ENCODE assay signal across 8 cellular contexts in genomic region chr17:75109407-75110236, GRCh38. TPM values are rescaled to one million over a fixed set of nuclear protein-coding genes. Genes with fewer than 3 reads are reported as not detected.
A peak's percentile ranks its signal among the peaks of the same experiment; 100 is the strongest.
DNase-seq lines count a peak whose midpoint lies in the region; ATAC-seq and TF ChIP-seq lines count a peak whose summit lies in the region.

TSS of gene ARMC7 (plus strand) at chr17:75109969. CDS start at chr17:75110289, 320 bp downstream.

- H3K4me2 ChIP-seq in IMR-90 (ENCODE audit: low read depth, low read length) (peak within 1 kb of the TSS; percentile 94), OCI-LY7 (ENCODE audit: low read length) (peak within 1 kb of the TSS; percentile 88)

- WGBS in IMR-90 (ENCODE audit: extremely low coverage in 2 of 2, insufficient read length in 1 of 2), 2 experiments, result 1% methylated on average over 35 of the region's 68 CpGs; no CpG with 5 or more reads in 1 of the 2 experiments

- no peak within 1 kb of the TSS for H2BK15ac ChIP-seq in IMR-90 (ENCODE audit: low read depth, low read length)

- H3K9me3 ChIP-seq in IMR-90 (ENCODE audit: control insufficient read depth, insufficient read depth, low read length) (no peaks in the 10 kb centered on the region), OCI-LY7 (ENCODE audit: low read length) (no peaks in the 10 kb centered on the region), muscle layer of colon (ENCODE audit: low read length) (no peaks in the 10 kb centered on the region)

- peak within 1 kb of the TSS; percentile 57; the same call in 1 of the 2 replicates for H2AK5ac ChIP-seq in IMR-90 (ENCODE audit: low read depth, low read length)

- H3K9me2 ChIP-seq in OCI-LY7 (ENCODE audit: insufficient read depth, low read length), result no peaks in the 10 kb centered on the region

- H4K8ac ChIP-seq in IMR-90 (ENCODE audit: low read depth in 2 of 2, low read length in 2 of 2), result peak within 1 kb of the TSS; percentile 96 to 98

- peak within 1 kb of the TSS; percentile 94 for H3K27ac Mint-ChIP-seq in Calu3 (ENCODE audit: unreplicated experiment)

- peak within 1 kb of the TSS; percentile 73 for H4K91ac ChIP-seq in IMR-90 (ENCODE audit: insufficient read depth, low read depth, low read length)

- H3K4me1 Mint-ChIP-seq in Calu3 (ENCODE audit: low read depth, unreplicated experiment), result peaks cover 33% of the 10 kb centered on the region

- CTCF ChIA-PET in Calu3 (lab: Charles Lee), result interaction anchor here (0.6 to 1.5 kb wide), 9 partner anchors 11 to 241 kb away, joined by 3 to 6 read pairs (median 4); partner anchors contain the start of gene MRPL58
- CTCF ChIA-PET in IMR-90 (lab: Yijun Ruan, JAX), result interaction anchor here (1.0 kb wide), 1 partner anchor 50 kb away, joined by 3 read pairs; no protein-coding TSS in a partner anchor
- CTCF ChIA-PET in OCI-LY7 (lab: Charles Lee; ENCODE audit: unreplicated experiment), result interaction anchor here (1.4 kb wide), 1 partner anchor 21 kb away, joined by 6 read pairs; no protein-coding TSS in a partner anchor

- H4K20me1 ChIP-seq in IMR-90 (ENCODE audit: insufficient read depth, low read length), result no peaks in the 10 kb centered on the region
- H4K20me1 ChIP-seq in OCI-LY7 (ENCODE audit: insufficient read depth, low read length), result no peaks in the 10 kb centered on the region

- H2AFZ ChIP-seq in IMR-90 (replicated peaks; ENCODE audit: low read length, poor library complexity), result peak within 1 kb of the TSS; percentile 91
- peak within 1 kb of the TSS; percentile 94 for H2AFZ ChIP-seq in OCI-LY7 (ENCODE audit: low read length)

- DNase-seq in Calu3, result peak; percentile 95
- DNase-seq in IMR-90, result peak; percentile 77
- peak; percentile 96 for DNase-seq in OCI-LY7 (ENCODE audit: low spot score)
- peak; percentile 89 for DNase-seq in activated T-cell treated with anti-CD3 and anti-CD28 coated beads for 24 hours (ENCODE audit: low read depth)
- peak; percentile 83 to 89 for DNase-seq in erythroblast (lab: John Stamatoyannopoulos, UW)
- DNase-seq in stimulated activated CD8-positive, alpha-beta memory T cell treated with anti-CD3 and anti-CD28 coated beads, Interleukin-7, amount 100 ng/mL, for 1 hour (ENCODE audit: low read depth in 2 of 2), result peak; percentile 83 to 86

- no peak within 1 kb of the TSS for H2BK20ac ChIP-seq in IMR-90 (ENCODE audit: low read depth, low read length)

- dilution Hi-C loops in IMR-90 (cut with HindIII; ENCODE audit: low sequenced_read_pairs, unreplicated experiment), result no loop called here

- BruUV-seq in Calu3 (replicated peaks; lab: Mats Ljungman, UMichigan), result TSS peak; percentile 84
- no TSS peak for BruUV-seq in IMR-90 (replicated peaks; lab: Mats Ljungman, UMichigan)
- no TSS peak for BruUV-seq in OCI-LY7 (replicated peaks; lab: Mats Ljungman, UMichigan)

- no peak within 1 kb of the TSS for H2BK5ac ChIP-seq in IMR-90 (ENCODE audit: low read depth, low read length, poor library complexity, severe bottlenecking)

- H4K5ac ChIP-seq in IMR-90 (ENCODE audit: low read depth, low read length), result peak within 1 kb of the TSS; percentile 76

- H3K18ac ChIP-seq in IMR-90 (ENCODE audit: low read depth, low read length), result peak within 1 kb of the TSS; percentile 59; the same call in 1 of the 2 replicates

- peak within 1 kb of the TSS; percentile 85 for H3K4me3 Mint-ChIP-seq in Calu3 (ENCODE audit: low read depth, unreplicated experiment)

- H3K27ac ChIP-seq in IMR-90 (ENCODE audit: insufficient read depth, low read length) (peak within 1 kb of the TSS; percentile 48), OCI-LY7 (ENCODE audit: low read depth, low read length, poor library complexity, severe bottlenecking) (no peak within 1 kb of the TSS), muscle layer of colon (ENCODE audit: low read depth, low read length) (peak within 1 kb of the TSS; percentile 41)

- peak within 1 kb of the TSS; percentile 97 for H2AK9ac ChIP-seq in IMR-90 (replicated peaks; ENCODE audit: low read depth, low read length, poor library complexity)

- peak within 1 kb of the TSS; percentile 76; the same call in 1 of the 2 replicates for H3K56ac ChIP-seq in IMR-90 (ENCODE audit: extremely low read depth, insufficient read depth, low read length)

- intact Hi-C loops in Calu3 (cut with micrococcal nuclease; ENCODE audit: unreplicated experiment), result loop anchor here (5.0 kb wide), 2 partner anchors 63 to 303 kb away; no protein-coding TSS in a partner anchor
- intact Hi-C loops in IMR-90 (cut with micrococcal nuclease), result loop anchor here (5.0 kb wide), 3 partner anchors 37 to 122 kb away; partner anchors contain the start of gene CDR2L
- intact Hi-C loops in OCI-LY7 (cut with micrococcal nuclease; ENCODE audit: unreplicated experiment), result loop anchor here (2.0 to 5.0 kb wide), 2 partner anchors 97 to 149 kb away; partner anchors contain the start of gene MRPL58

- H3K36me3 ChIP-seq in IMR-90 (ENCODE audit: control insufficient read depth, insufficient read depth, low read length), result peaks cover 2% of the 10 kb centered on the region; the same call in 1 of the 2 replicates
- no peaks in the 10 kb centered on the region; the same call in 1 of the 2 replicates for H3K36me3 ChIP-seq in OCI-LY7 (ENCODE audit: insufficient read depth, low read length)
- H3K36me3 ChIP-seq in muscle layer of colon (ENCODE audit: insufficient read depth, low read length), result no peaks in the 10 kb centered on the region

- in situ Hi-C loops in IMR-90 (cut with MboI; ENCODE audit: low sequenced_read_pairs), result no loop called here

- peaks cover 2% of the 10 kb centered on the region; the same call in 1 of the 2 replicates for H3K27me3 ChIP-seq in IMR-90 (ENCODE audit: control insufficient read depth, insufficient read depth, low read length)
- no peaks in the 10 kb centered on the region for H3K27me3 ChIP-seq in muscle layer of colon (ENCODE audit: control insufficient read depth in 1 of 2, insufficient read depth in 2 of 2, low read length in 2 of 2)

- peak within 1 kb of the TSS; percentile 87 for H3K4me3 ChIP-seq in IMR-90 (ENCODE audit: insufficient read depth, low read depth, low read length)
- peak within 1 kb of the TSS; percentile 72 for H3K4me3 ChIP-seq in OCI-LY7 (ENCODE audit: low read depth, low read length, poor library complexity, severe bottlenecking)
- H3K4me3 ChIP-seq in muscle layer of colon (ENCODE audit: low read depth in 1 of 2, low read length in 2 of 2), result peak within 1 kb of the TSS; percentile 72 to 76

- H3K79me1 ChIP-seq in IMR-90 (ENCODE audit: low read depth in 1 of 2, low read length in 2 of 2), result peaks cover 19 to 32% of the 10 kb centered on the region in 2 experiments

- TF ChIP-seq POLR2A in IMR-90 (IDR thresholded peaks at IDR 0.05; ENCODE audit: low read depth, low read length) (no peak), erythroblast (IDR thresholded peaks at IDR 0.05; ENCODE audit: low read length) (peak; percentile 71)

- peaks cover 96% of the 10 kb centered on the region for H3K36me3 Mint-ChIP-seq in Calu3 (ENCODE audit: insufficient read depth, unreplicated experiment)

- peaks cover under 1% of the 10 kb centered on the region; the same call in 1 of the 2 replicates for H3K79me2 ChIP-seq in OCI-LY7 (ENCODE audit: insufficient read depth, low read depth, low read length)

- H3K9ac ChIP-seq in IMR-90 (ENCODE audit: low read depth, low read length) (peak within 1 kb of the TSS; percentile 87), muscle layer of colon (ENCODE audit: low read length) (peak within 1 kb of the TSS; percentile 53)

- POLR2A ChIA-PET in IMR-90 (lab: Charles Lee; ENCODE audit: unreplicated experiment) (interaction anchor here (1.6 kb wide), 1 partner anchor 31 kb away, joined by 8 read pairs; no protein-coding TSS in a partner anchor), OCI-LY7 (lab: Charles Lee) (interaction anchor here (0.9 to 1.8 kb wide), 4 partner anchors 15 to 92 kb away, joined by 3 to 6 read pairs (median 4); partner anchors contain the start of gene NT5C)

- H3K9me3 Mint-ChIP-seq in Calu3 (ENCODE audit: low read depth, unreplicated experiment), result no peaks in the 10 kb centered on the region

- H3K14ac ChIP-seq in IMR-90 (replicated peaks; ENCODE audit: low read depth, low read length), result peak within 1 kb of the TSS; percentile 80

- H2BK120ac ChIP-seq in IMR-90 (ENCODE audit: low read depth, low read length), result 0 out of 2 replicates have a peak within 1 kb of the TSS, but pooled peaks have one; percentile 27

- no peaks in the 10 kb centered on the region for H3K27me3 Mint-ChIP-seq in Calu3 (ENCODE audit: unreplicated experiment)

- H3K4me1 ChIP-seq in IMR-90 (ENCODE audit: control insufficient read depth, insufficient read depth, low read length) (0 out of 2 replicates have a peak, but pooled peaks cover 7% of the 10 kb centered on the region), OCI-LY7 (ENCODE audit: insufficient read depth, low read length, poor library complexity, severe bottlenecking) (peaks cover 29% of the 10 kb centered on the region), muscle layer of colon (ENCODE audit: insufficient read depth, low read length) (peaks cover 11% of the 10 kb centered on the region)

- 0 out of 2 replicates have a peak, but pooled peaks cover 5% of the 10 kb centered on the region for H3K9me1 ChIP-seq in IMR-90 (ENCODE audit: insufficient read depth, low read length)

- peak; percentile 2; the same call in 1 of the 2 replicates for TF ChIP-seq RAD21 in IMR-90 (IDR thresholded peaks at IDR 0.05; ENCODE audit: low read length)

- ATAC-seq in GM21515 (IDR thresholded peaks at IDR 0.05; ENCODE audit: unreplicated experiment), result peak; percentile 55
- peak; percentile 88 for ATAC-seq in IMR-90 (ENCODE audit: low read depth)

- peak within 1 kb of the TSS; percentile 76; the same call in 1 of the 2 replicates for H3K23ac ChIP-seq in IMR-90 (ENCODE audit: low read depth, low read length)

- TF ChIP-seq CTCF in Calu3 (IDR thresholded peaks at IDR 0.05; ENCODE audit: unreplicated experiment) (no peak), IMR-90 (conservative IDR thresholded peaks at IDR 0.05; ENCODE audit: low read depth, low read length) (no peak), OCI-LY7 (conservative IDR thresholded peaks at IDR 0.05; ENCODE audit: low read length) (no peak)

- peak within 1 kb of the TSS; percentile 69 for H3K4ac ChIP-seq in IMR-90 (ENCODE audit: low read depth, low read length)

TF ChIP-seq in IMR-90, 13 proteins besides CTCF, POLR2A, EP300 and RAD21:
- TF ChIP-seq MAZ (IDR thresholded peaks at IDR 0.05; ENCODE audit: borderline replicate concordance, low read depth, low read length) (peak; percentile 66; the same call in 1 of the 2 replicates), CEBPB (IDR thresholded peaks at IDR 0.05; ENCODE audit: low read depth, low read length) (no peak), RCOR1 (IDR thresholded peaks at IDR 0.05; ENCODE audit: insufficient replicate concordance, low read length) (peak; percentile 89), BHLHE40 (IDR thresholded peaks at IDR 0.05; ENCODE audit: low read depth, low read length) (no peak), SMC3 (IDR thresholded peaks at IDR 0.05; ENCODE audit: low read depth, low read length) (no peak), FOS (IDR thresholded peaks at IDR 0.05; ENCODE audit: low read depth, low read length) (no peak)

RNA-seq across cellular contexts. Expression of gene ARMC7, which starts in this region (rescaled TPM):
- 18.6 and 19.8 TPM in 2 replicates for total RNA-seq in Calu3 (2022)
- total RNA-seq in IMR-90 (2012; rRNA removed), result 1.7 and 1.8 TPM in 2 replicates
- 6.9 and 7.3 TPM in 2 replicates for polyA plus RNA-seq in IMR-90 (2012; rRNA removed)
- polyA plus RNA-seq in IMR-90 (2012; cell fraction: cytosol; rRNA removed), result 7.1 and 7.3 TPM in 2 replicates
- 4.8 and 7.7 TPM in 2 replicates for polyA plus RNA-seq in IMR-90 (2012; cell fraction: nucleus; rRNA removed; ENCODE audit: low replicate concordance)
- 6.8 and 7.1 TPM in 2 replicates for total RNA-seq in OCI-LY7 (2014; rRNA removed; shearing (Covaris generic))
- total RNA-seq in OCI-LY7 (2022), result 16.9 and 19.9 TPM in 2 replicates
